ENCODE assay signal across 18 cellular contexts in genomic region chrX:31061091-31061490, GRCh38. TPM values are rescaled to one million over a fixed set of nuclear protein-coding genes. Genes with fewer than 3 reads are reported as not detected.
DNase-seq lines count a peak whose midpoint lies in the region; ATAC-seq and TF ChIP-seq lines count a peak whose summit lies in the region.
"Had no signal": no experiment of that assay in that cellular context is flagged by ENCODE, and none has a peak within 500 bp of the region (broad histone marks: within the 10 kb centered on the region; RNA-seq: fewer than 3 reads in every experiment).

No MANE protein-coding gene starts in this region.

- no peak overlapping the region for H3K27ac Mint-ChIP-seq in endodermal cell
- no peak overlapping the region for H3K27ac Mint-ChIP-seq in type B pancreatic cell
- H3K27ac Mint-ChIP-seq: activated T-cell treated with anti-CD3 and anti-CD28 coated beads, Interleukin-2, amount 50 U/mL, for 72 hours had no signal

- no peak overlapping the region for H3K9ac ChIP-seq in endodermal cell (ENCODE audit: extremely low read depth, low read length, poor library complexity, severe bottlenecking)

- H3K27ac ChIP-seq in brain microvascular endothelial cell, result no peak overlapping the region
- H3K27ac ChIP-seq in endodermal cell (ENCODE audit: low read depth, low read length), result no peak overlapping the region
- H3K27ac ChIP-seq: A549 had no signal

- ATAC-seq in GM18498 (IDR thresholded peaks at IDR 0.05; ENCODE audit: unreplicated experiment) (peak; percentile 79), GM19372 (IDR thresholded peaks at IDR 0.05; ENCODE audit: low read depth, unreplicated experiment) (peak; percentile 73), HG02642 (IDR thresholded peaks at IDR 0.05; ENCODE audit: poor library complexity, unreplicated experiment) (peak; percentile 85), HG03342 (IDR thresholded peaks at IDR 0.05; ENCODE audit: unreplicated experiment) (peak; percentile 65)
- ATAC-seq: A549, esophagus mucosa, left cardiac atrium had no signal

- no peaks in the 10 kb centered on the region for H3K36me3 ChIP-seq in brain microvascular endothelial cell (replicated peaks)
- H3K36me3 ChIP-seq in endodermal cell (ENCODE audit: control insufficient read depth, insufficient read depth, low read length), result no peaks in the 10 kb centered on the region

- no peak overlapping the region for H3K4me3 Mint-ChIP-seq in endodermal cell
- no peak overlapping the region for H3K4me3 Mint-ChIP-seq in type B pancreatic cell
- H3K4me3 Mint-ChIP-seq: activated T-cell treated with anti-CD3 and anti-CD28 coated beads, Interleukin-2, amount 50 U/mL, for 72 hours; CD8-positive, alpha-beta memory T cell had no signal

- H3K9me3 Mint-ChIP-seq in endodermal cell (peaks cover 37% of the 10 kb centered on the region), type B pancreatic cell (no peaks in the 10 kb centered on the region)

- no peak for TF ChIP-seq CTCF in brain microvascular endothelial cell (IDR thresholded peaks at IDR 0.05; ENCODE audit: low read depth, low read length, missing control alignments)
- TF ChIP-seq CTCF in endodermal cell (conservative IDR thresholded peaks at IDR 0.05), result no peak
- no peak for TF ChIP-seq CTCF in type B pancreatic cell (conservative IDR thresholded peaks at IDR 0.05)

- no peaks in the 10 kb centered on the region for H3K4me1 ChIP-seq in endodermal cell (ENCODE audit: control insufficient read depth, insufficient read depth, low read length)
- H3K4me1 ChIP-seq: A549 had no signal

- 91 to 100% methylated on average over 1 of the region's 3 CpGs for WGBS in endodermal cell (ENCODE audit: insufficient coverage in 1 of 2, insufficient read length in 1 of 2), 2 experiments

- no peaks in the 10 kb centered on the region for H3K9me3 ChIP-seq in endodermal cell (ENCODE audit: control insufficient read depth, low read length)
- H3K9me3 ChIP-seq: A549 had no signal

- H3K4me3 ChIP-seq in brain microvascular endothelial cell (ENCODE audit: low read depth, low read length), result no peak overlapping the region
- no peak overlapping the region for H3K4me3 ChIP-seq in endodermal cell (ENCODE audit: low read length)
- H3K4me3 ChIP-seq: A549 had no signal

- H3K4me1 Mint-ChIP-seq in endodermal cell (peaks cover 4% of the 10 kb centered on the region), type B pancreatic cell (ENCODE audit: unreplicated experiment) (no peaks in the 10 kb centered on the region)
- H3K4me1 Mint-ChIP-seq: CD8-positive, alpha-beta memory T cell had no signal

- DNase-seq in brain microvascular endothelial cell, result no peak
- no peak for DNase-seq in KG1 (lab: John Stamatoyannopoulos, UW)
- no peak for DNase-seq in endodermal cell
- DNase-seq in type B pancreatic cell (ENCODE audit: extremely low spot score, unreplicated experiment), result no peak
- DNase-seq: activated T-cell treated with anti-CD3 and anti-CD28 coated beads, Interleukin-2, amount 50 U/mL, for 72 hours; CD8-positive, alpha-beta memory T cell; hippocampal formation; IMR-90; left cardiac atrium; NCI-H1105; T1000 had no signal

- H3K36me3 Mint-ChIP-seq in endodermal cell (ENCODE audit: low read depth), result no peaks in the 10 kb centered on the region
- H3K36me3 Mint-ChIP-seq in type B pancreatic cell, result no peaks in the 10 kb centered on the region
- H3K36me3 Mint-ChIP-seq: CD8-positive, alpha-beta memory T cell had no signal

- H3K27me3 ChIP-seq in brain microvascular endothelial cell (replicated peaks), result no peaks in the 10 kb centered on the region
- H3K27me3 ChIP-seq in endodermal cell (ENCODE audit: control insufficient read depth, insufficient read depth, low read length, poor library complexity, severe bottlenecking), result no peaks in the 10 kb centered on the region

- in situ Hi-C loops in brain microvascular endothelial cell (cut with HindIII; ENCODE audit: low pct_ligation_motif_present, low sequenced_read_pairs), result no loop called here

- H3K27me3 Mint-ChIP-seq in endodermal cell (ENCODE audit: insufficient read depth), result no peaks in the 10 kb centered on the region
- H3K27me3 Mint-ChIP-seq in type B pancreatic cell, result no peaks in the 10 kb centered on the region
- H3K27me3 Mint-ChIP-seq: CD8-positive, alpha-beta memory T cell had no signal

RNA-seq across cellular contexts. Expression of gene FTHL17, which starts 10.8 kb away (rescaled TPM):
- total RNA-seq in endodermal cell (not detected), type B pancreatic cell (ENCODE audit: low replicate concordance) (not detected in 2 replicates)
- polyA plus RNA-seq in endodermal cell (2013, experiment 1 of 2), result not detected
- not detected for polyA plus RNA-seq in endodermal cell (2013, experiment 2 of 2)
- total RNA-seq: activated T-cell treated with anti-CD3 and anti-CD28 coated beads, Interleukin-2, amount 50 U/mL, for 72 hours; CD8-positive, alpha-beta memory T cell; esophagus mucosa; G401; IMR-90; left cardiac atrium had no signal
- polyA plus RNA-seq: A549; CD8-positive, alpha-beta memory T cell; IMR-90 had no signal
